8 cellular contexts compared by ENCODE assay signal in genomic region chr1:234676103-234676594, GRCh38.
DNase-seq lines count a peak whose midpoint lies in the region; ATAC-seq and TF ChIP-seq lines count a peak whose summit lies in the region.

No MANE protein-coding gene starts in this region.

- POLR2A ChIA-PET in activated CD4-positive, alpha-beta T cell treated with anti-CD3 and anti-CD28 coated beads for 36 hours (lab: Charles Lee): no interaction called here

- intact Hi-C loops in activated CD4-positive, alpha-beta T cell treated with anti-CD3 and anti-CD28 coated beads for 36 hours (cut with DNase I, micrococcal nuclease): loop anchor here in 1 of 2 experiments (5.0 kb wide), 1 partner anchor 64 kb away; the partner anchor contains the start of gene IRF2BP2
- intact Hi-C loops in left lung (cut with DNase I): no loop called here

- no peak for TF ChIP-seq CTCF in left lung (IDR thresholded peaks at IDR 0.05)

- no peaks in the 10 kb centered on the region for H3K9me3 Mint-ChIP-seq in activated CD4-positive, alpha-beta T cell treated with anti-CD3 and anti-CD28 coated beads for 36 hours (ENCODE audit: low read depth)

- peak; percentile 73 for ATAC-seq in HG02610 (IDR thresholded peaks at IDR 0.05; ENCODE audit: unreplicated experiment)
- ATAC-seq in activated CD4-positive, alpha-beta T cell treated with anti-CD3 and anti-CD28 coated beads for 36 hours: peak; percentile 94
- peak; percentile 91 for ATAC-seq in left lung

- peak; percentile 84 for DNase-seq in GM03348 (ENCODE audit: low spot score)
- peak; percentile 10 for DNase-seq in NCI-H226
- peak; percentile 79 for DNase-seq in activated CD4-positive, alpha-beta T cell treated with anti-CD3 and anti-CD28 coated beads for 36 hours
- DNase-seq in dermis microvascular lymphatic vessel endothelial cell (ENCODE audit: low read depth in 2 of 2): peak; percentile 64 to 75
- DNase-seq in left lung: peak; percentile 85 to 89
- peak; percentile 62 to 63 for DNase-seq in stimulated activated CD4-positive, alpha-beta T cell treated with anti-CD3 and anti-CD28 coated beads, Interleukin-2, amount 100 ng/mL, for 24 hours
- DNase-seq in GOT3 (lab: John Stamatoyannopoulos, UW): no peak

- H3K36me3 ChIP-seq in left lung: no peaks in the 10 kb centered on the region

- CTCF ChIA-PET in activated CD4-positive, alpha-beta T cell treated with anti-CD3 and anti-CD28 coated beads for 36 hours (lab: Charles Lee): interaction anchor here (0.6 kb wide), 1 partner anchor 97 kb away, joined by 3 read pairs; no protein-coding TSS in a partner anchor

- H3K9me3 ChIP-seq in left lung: no peaks in the 10 kb centered on the region

- H3K27me3 Mint-ChIP-seq in activated CD4-positive, alpha-beta T cell treated with anti-CD3 and anti-CD28 coated beads for 36 hours: no peaks in the 10 kb centered on the region

- peak overlapping the region; percentile 10 to 35 for H3K4me3 ChIP-seq in left lung

- peak overlapping the region; percentile 67 for H3K4me3 Mint-ChIP-seq in activated CD4-positive, alpha-beta T cell treated with anti-CD3 and anti-CD28 coated beads for 36 hours

- peaks cover 16% of the 10 kb centered on the region for H3K4me1 Mint-ChIP-seq in activated CD4-positive, alpha-beta T cell treated with anti-CD3 and anti-CD28 coated beads for 36 hours

- no peaks in the 10 kb centered on the region for H3K36me3 Mint-ChIP-seq in activated CD4-positive, alpha-beta T cell treated with anti-CD3 and anti-CD28 coated beads for 36 hours (ENCODE audit: low read depth)

- H3K27ac ChIP-seq in left lung: peak overlapping the region in 1 of 2 donors; percentile 29

- peak overlapping the region; percentile 65 for H3K27ac Mint-ChIP-seq in activated CD4-positive, alpha-beta T cell treated with anti-CD3 and anti-CD28 coated beads for 36 hours

- H3K27me3 ChIP-seq in left lung: no peaks in the 10 kb centered on the region

- H3K4me1 ChIP-seq in left lung: peaks cover 0 to 7% of the 10 kb centered on the region in 2 donors
